In the genomic region with DNA sequence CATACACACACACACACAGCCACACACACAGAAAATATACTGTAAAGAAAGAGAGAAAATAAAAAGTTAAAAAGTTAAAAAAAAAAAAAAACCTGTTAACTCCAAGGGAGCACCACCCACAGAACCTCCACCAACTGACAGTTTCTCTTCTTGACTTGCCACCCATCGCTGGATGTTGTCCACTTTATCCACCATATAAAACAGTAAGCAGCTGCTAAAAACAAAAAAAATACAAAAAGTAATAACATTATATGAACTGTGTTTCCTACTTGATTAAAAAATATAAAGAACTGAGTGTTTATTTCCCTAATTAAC, we compare ENCODE assay signal across 8 cellular contexts. TPM values are rescaled to one million over a fixed set of nuclear protein-coding genes. Genes with fewer than 3 reads are reported as not detected.
DNase-seq lines count a peak whose midpoint lies in the region; ATAC-seq and TF ChIP-seq lines count a peak whose summit lies in the region.

No MANE protein-coding gene starts in this region.

- peaks cover 92% of the 10 kb centered on the region for H3K79me2 ChIP-seq in osteoblast (ENCODE audit: insufficient read depth, low read length)

- H3K4me3 ChIP-seq in NT2/D1 (ENCODE audit: insufficient read length, low read depth) (peak overlapping the region; percentile 82), endocrine pancreas (ENCODE audit: control insufficient read depth, insufficient read depth, low read length) (peak overlapping the region; percentile 66), osteoblast (ENCODE audit: insufficient read depth, low read length) (peak overlapping the region; percentile 82)

- peaks cover 11% of the 10 kb centered on the region for H3K36me3 Mint-ChIP-seq in CD4-positive, alpha-beta T cell (ENCODE audit: low read depth)

- H3K27me3 ChIP-seq in CD4-positive, alpha-beta T cell (ENCODE audit: control insufficient read depth, insufficient read depth, low read length): peaks cover 10% of the 10 kb centered on the region
- H3K27me3 ChIP-seq in NT2/D1 (ENCODE audit: insufficient read depth, insufficient read length) (peaks cover 34% of the 10 kb centered on the region), endocrine pancreas (ENCODE audit: control insufficient read depth, insufficient read depth, low read length) (no peaks in the 10 kb centered on the region), osteoblast (ENCODE audit: insufficient read depth, low read length) (no peaks in the 10 kb centered on the region)

- no peaks in the 10 kb centered on the region for H3K27me3 Mint-ChIP-seq in CD4-positive, alpha-beta T cell

- intact Hi-C loops in CD4-positive, alpha-beta T cell (cut with DNase I, micrococcal nuclease): loop anchor here in 1 of 2 experiments (2.0 to 10.0 kb wide), 4 partner anchors 30 to 1540 kb away; a partner anchor contains a TSS

- H4K20me1 ChIP-seq in osteoblast (ENCODE audit: insufficient read depth, low read length): peaks cover 63% of the 10 kb centered on the region

- H3K9ac ChIP-seq in NT2/D1 (ENCODE audit: insufficient read length, low read depth): peak overlapping the region; percentile 85
- H3K9ac ChIP-seq in endocrine pancreas (ENCODE audit: control insufficient read depth, insufficient read depth, low read length): peak overlapping the region; percentile 33

- H3K27ac ChIP-seq in CD4-positive, alpha-beta T cell (ENCODE audit: low read depth, low read length): no peak overlapping the region
- no peak overlapping the region for H3K27ac ChIP-seq in osteoblast (ENCODE audit: low read depth, low read length)

- in situ Hi-C loops in ACHN (cut with HindIII; ENCODE audit: low pct_ligation_motif_present, low pct_unique_long_range_greater_than_20kb, low sequenced_read_pairs): no loop called here

- H3K4me1 ChIP-seq in NT2/D1 (ENCODE audit: insufficient read depth, insufficient read length) (peaks cover 3% of the 10 kb centered on the region), endocrine pancreas (ENCODE audit: control insufficient read depth, insufficient read depth, low read length) (peaks cover 55% of the 10 kb centered on the region), osteoblast (ENCODE audit: insufficient read depth, low read length) (peaks cover 27% of the 10 kb centered on the region)

- no peak for DNase-seq in CD4-positive, alpha-beta T cell
- DNase-seq in NT2/D1 (ENCODE audit: low read depth, low spot score) (no peak), osteoblast (ENCODE audit: insufficient read length, low spot score, missing footprints) (no peak), NCI-H2227 (lab: John Stamatoyannopoulos, UW; ENCODE audit: unreplicated experiment) (no peak), mesenteric fat pad (ENCODE audit: low spot score) (no peak), ACHN (no peak)
- no peak for DNase-seq in stimulated activated CD4-positive, alpha-beta T cell treated with anti-CD3 and anti-CD28 coated beads, Interleukin-4, amount 100 ng/mL, for 24 hours

- TF ChIP-seq CTCF in CD4-positive, alpha-beta T cell (IDR thresholded peaks at IDR 0.05): no peak
- no peak for TF ChIP-seq CTCF in osteoblast (IDR thresholded peaks at IDR 0.05; ENCODE audit: extremely low read depth, low read depth, low read length)

- no peaks in the 10 kb centered on the region for H3K9me3 Mint-ChIP-seq in CD4-positive, alpha-beta T cell

- peak overlapping the region; percentile 94 for H3K4me2 ChIP-seq in osteoblast (ENCODE audit: insufficient read depth, low read length)

- peak overlapping the region; percentile 100 for H3K4me3 Mint-ChIP-seq in CD4-positive, alpha-beta T cell

- H3K27ac Mint-ChIP-seq in CD4-positive, alpha-beta T cell: peak overlapping the region; percentile 96

- ATAC-seq in CD4-positive, alpha-beta T cell (ENCODE audit: poor library complexity): no peak

- no peaks in the 10 kb centered on the region for H3K36me3 ChIP-seq in NT2/D1 (ENCODE audit: insufficient read depth, insufficient read length, low read length)
- H3K36me3 ChIP-seq in endocrine pancreas (ENCODE audit: control insufficient read depth, insufficient read depth, low read length): no peaks in the 10 kb centered on the region
- no peaks in the 10 kb centered on the region for H3K36me3 ChIP-seq in osteoblast (ENCODE audit: insufficient read depth, low read length)

- H3K4me1 Mint-ChIP-seq in CD4-positive, alpha-beta T cell (ENCODE audit: low read depth): peaks cover 77% of the 10 kb centered on the region

- CTCF ChIA-PET in CD4-positive, alpha-beta T cell (lab: Charles Lee): interaction anchor here (0.7 to 2.3 kb wide), 3 partner anchors 17 to 244 kb away, joined by 3 to 9 read pairs (median 3); no protein-coding TSS in a partner anchor

- H2AFZ ChIP-seq in osteoblast (ENCODE audit: low read length): no peak overlapping the region

- no peaks in the 10 kb centered on the region for H3K9me3 ChIP-seq in CD4-positive, alpha-beta T cell (ENCODE audit: control insufficient read depth, low read length)
- no peaks in the 10 kb centered on the region for H3K9me3 ChIP-seq in NT2/D1 (ENCODE audit: insufficient read depth, low read length)
- no peaks in the 10 kb centered on the region for H3K9me3 ChIP-seq in endocrine pancreas (ENCODE audit: control insufficient read depth, low read length)
- no peaks in the 10 kb centered on the region for H3K9me3 ChIP-seq in osteoblast (ENCODE audit: low read depth, low read length)

- POLR2A ChIA-PET in CD4-positive, alpha-beta T cell (lab: Charles Lee): interaction anchor here (1.0 to 8.0 kb wide), 8 partner anchors 8 to 1540 kb away, joined by 3 to 63 read pairs (median 8); a partner anchor contains a TSS

RNA-seq across cellular contexts. Expression of a gene that starts 1.2 kb away (rescaled TPM):
- 1 to 10 TPM; 7.0 to 7.9 TPM for total RNA-seq in CD4-positive, alpha-beta T cell
- total RNA-seq in osteoblast: 29.7 and 30.1 TPM in 2 replicates
- total RNA-seq in mesenteric fat pad: 23.5 TPM

RNA-seq across cellular contexts. Expression of a gene that starts 10.6 kb away (rescaled TPM):
- 1 to 10 TPM; 1.5 TPM for total RNA-seq in CD4-positive, alpha-beta T cell
- 10.5 and 13.0 TPM in 2 replicates for total RNA-seq in osteoblast
- 13.3 TPM for total RNA-seq in mesenteric fat pad

RNA-seq across cellular contexts. Expression of a gene that starts 59.8 kb away (rescaled TPM):
- total RNA-seq in CD4-positive, alpha-beta T cell: 1 to 10 TPM; 7.2 to 7.4 TPM
- total RNA-seq in osteoblast (24.2 and 27.9 TPM in 2 replicates), mesenteric fat pad (104 TPM)
